In the genomic region with DNA sequence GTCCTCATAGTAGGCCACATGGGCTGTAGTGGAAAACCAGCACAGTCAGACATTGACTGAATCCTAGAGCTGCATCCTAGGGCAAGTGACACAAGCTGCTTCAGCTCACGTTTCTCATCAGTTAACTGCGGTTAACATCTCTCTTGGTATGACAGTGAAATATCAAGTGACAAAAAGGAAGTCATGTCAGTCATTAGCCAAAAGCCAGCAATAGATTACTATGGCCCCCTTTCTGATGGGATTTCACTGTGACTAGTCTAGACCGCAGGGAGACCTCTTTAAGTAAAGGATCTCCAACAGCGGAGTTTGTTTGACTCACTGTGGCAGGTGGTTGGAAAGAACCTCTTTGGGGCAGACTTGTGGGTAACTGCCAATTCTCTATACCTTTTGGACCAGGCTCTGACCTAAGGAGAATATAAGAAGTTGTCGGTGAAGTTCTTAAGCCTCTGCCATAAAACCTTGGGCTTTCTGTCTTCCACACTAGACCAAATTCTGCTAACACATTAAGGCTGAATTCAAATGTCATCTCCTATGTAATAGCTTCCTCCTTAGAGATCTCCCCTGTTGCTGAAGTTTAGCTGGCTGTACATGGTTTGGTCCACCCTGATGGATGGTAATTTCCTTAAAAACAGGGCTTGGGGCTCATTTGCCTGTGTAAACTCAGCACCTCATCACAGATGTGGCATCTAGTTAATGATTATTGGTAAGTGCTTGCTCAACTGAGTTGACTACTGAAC, we compare ENCODE assay signal across 9 cellular contexts.
A peak's percentile ranks its signal among the peaks of the same experiment; 100 is the strongest.
DNase-seq lines count a peak whose midpoint lies in the region; ATAC-seq and TF ChIP-seq lines count a peak whose summit lies in the region.
"Had no signal": no experiment of that assay in that cellular context is flagged by ENCODE, and none has a peak within 500 bp of the region (broad histone marks: within the 10 kb centered on the region; RNA-seq: fewer than 3 reads in every experiment).

No MANE protein-coding gene starts in this region.

- no peaks in the 10 kb centered on the region for H3K36me3 ChIP-seq in CD4-positive, CD25-positive, alpha-beta regulatory T cell (ENCODE audit: control insufficient read depth, insufficient read depth, low read length)
- no peaks in the 10 kb centered on the region for H3K36me3 ChIP-seq in esophagus muscularis mucosa
- H3K36me3 ChIP-seq: SJCRH30 had no signal

- ATAC-seq in CD4-positive, CD25-positive, alpha-beta regulatory T cell (ENCODE audit: low read depth in 2 of 2) = peak; percentile 57 to 65
- ATAC-seq in GM19035 (IDR thresholded peaks at IDR 0.05; ENCODE audit: unreplicated experiment) (peak; percentile 69), HG03066 (IDR thresholded peaks at IDR 0.05; ENCODE audit: low read depth, unreplicated experiment) (peak; percentile 64)
- peak; percentile 72 for ATAC-seq in activated naive CD8-positive, alpha-beta T cell treated with anti-CD3 and anti-CD28 coated beads, Interleukin-2, amount 50 U/mL, for 24 hours

- peak overlapping the region; percentile 7 to 52 (median 12) for H3K4me3 Mint-ChIP-seq in CD4-positive, CD25-positive, alpha-beta regulatory T cell
- no peak overlapping the region for H3K4me3 Mint-ChIP-seq in activated naive CD8-positive, alpha-beta T cell treated with anti-CD3 and anti-CD28 coated beads, Interleukin-2, amount 50 U/mL, for 24 hours

- TF ChIP-seq POLR2A in esophagus muscularis mucosa (IDR thresholded peaks at IDR 0.05; ENCODE audit: low read depth) = no peak

- intact Hi-C loops in esophagus muscularis mucosa (cut with DNase I) = no loop called here

- no peak for TF ChIP-seq CTCF in esophagus muscularis mucosa (IDR thresholded peaks at IDR 0.05)

- H3K4me1 ChIP-seq in CD4-positive, CD25-positive, alpha-beta regulatory T cell (ENCODE audit: control insufficient read depth, insufficient read depth, low read length, poor library complexity, severe bottlenecking) = peaks cover 81% of the 10 kb centered on the region
- peaks cover 21 to 46% (median 40%) of the 10 kb centered on the region in 4 donors for H3K4me1 ChIP-seq in esophagus muscularis mucosa

- no peak for TF ChIP-seq EP300 in esophagus muscularis mucosa (IDR thresholded peaks at IDR 0.05)

- peak overlapping the region; percentile 16 to 72 (median 48) for H3K27ac Mint-ChIP-seq in CD4-positive, CD25-positive, alpha-beta regulatory T cell
- peak overlapping the region; percentile 65 for H3K27ac Mint-ChIP-seq in activated naive CD8-positive, alpha-beta T cell treated with anti-CD3 and anti-CD28 coated beads, Interleukin-2, amount 50 U/mL, for 24 hours

- H3K27me3 ChIP-seq in CD4-positive, CD25-positive, alpha-beta regulatory T cell (ENCODE audit: control insufficient read depth, insufficient read depth, low read length) = no peaks in the 10 kb centered on the region
- H3K27me3 ChIP-seq in esophagus muscularis mucosa = no peaks in the 10 kb centered on the region
- H3K27me3 ChIP-seq: SJCRH30 had no signal

- H3K36me3 Mint-ChIP-seq in CD4-positive, CD25-positive, alpha-beta regulatory T cell = peaks cover 4% of the 10 kb centered on the region
- H3K36me3 Mint-ChIP-seq in activated naive CD8-positive, alpha-beta T cell treated with anti-CD3 and anti-CD28 coated beads, Interleukin-2, amount 50 U/mL, for 24 hours (ENCODE audit: low read depth) = peaks cover 10% of the 10 kb centered on the region

- peak overlapping the region; percentile 70 for H3K27ac ChIP-seq in CD4-positive, CD25-positive, alpha-beta regulatory T cell (ENCODE audit: insufficient read depth, low read length, poor library complexity, severe bottlenecking)
- H3K27ac ChIP-seq in esophagus muscularis mucosa (replicated peaks in 1 of 4) = peak overlapping the region in 1 of 4 donors; percentile 34

- H3K4me1 Mint-ChIP-seq in CD4-positive, CD25-positive, alpha-beta regulatory T cell = peaks cover 60 to 98% (median 86%) of the 10 kb centered on the region in 4 donors
- peaks cover 75% of the 10 kb centered on the region for H3K4me1 Mint-ChIP-seq in activated naive CD8-positive, alpha-beta T cell treated with anti-CD3 and anti-CD28 coated beads, Interleukin-2, amount 50 U/mL, for 24 hours

- DNase-seq in CD4-positive, CD25-positive, alpha-beta regulatory T cell = peak; percentile 40 to 90 (median 61)
- DNase-seq in activated naive CD8-positive, alpha-beta T cell treated with anti-CD3 and anti-CD28 coated beads, Interleukin-2, amount 50 U/mL, for 24 hours = no peak
- DNase-seq in COR-L47 (lab: John Stamatoyannopoulos, UW) (no peak), esophagus muscularis mucosa (ENCODE audit: extremely low spot score) (no peak), NCI-H446 (lab: John Stamatoyannopoulos, UW) (no peak), NCI-H1694 (lab: John Stamatoyannopoulos, UW) (no peak)

- H3K27me3 Mint-ChIP-seq in CD4-positive, CD25-positive, alpha-beta regulatory T cell = no peaks in the 10 kb centered on the region
- H3K27me3 Mint-ChIP-seq in activated naive CD8-positive, alpha-beta T cell treated with anti-CD3 and anti-CD28 coated beads, Interleukin-2, amount 50 U/mL, for 24 hours = no peaks in the 10 kb centered on the region

- peak overlapping the region; percentile 29 for H3K4me3 ChIP-seq in CD4-positive, CD25-positive, alpha-beta regulatory T cell (ENCODE audit: low read depth, low read length)
- H3K4me3 ChIP-seq in esophagus muscularis mucosa = no peak overlapping the region
- H3K4me3 ChIP-seq: SJCRH30 had no signal

- H3K9me3 ChIP-seq in CD4-positive, CD25-positive, alpha-beta regulatory T cell (ENCODE audit: control insufficient read depth in 2 of 2, low read length in 2 of 2) = no peaks in the 10 kb centered on the region
- no peaks in the 10 kb centered on the region for H3K9me3 ChIP-seq in esophagus muscularis mucosa
- H3K9me3 ChIP-seq: SJCRH30 had no signal

- H3K9me3 Mint-ChIP-seq in CD4-positive, CD25-positive, alpha-beta regulatory T cell = peaks cover 0 to 1% (median 0%) of the 10 kb centered on the region in 7 donors
- H3K9me3 Mint-ChIP-seq in activated naive CD8-positive, alpha-beta T cell treated with anti-CD3 and anti-CD28 coated beads, Interleukin-2, amount 50 U/mL, for 24 hours = no peaks in the 10 kb centered on the region

- 100% methylated on average over 5 of the region's 5 CpGs for WGBS in esophagus muscularis mucosa

Comparison
In these comparisons a context has a peak if more than half of its experiments do, and no peak if none do; other contexts are left out.
1. DNase-seq: peak in CD4-positive, CD25-positive, alpha-beta regulatory T cell (3 of 3); none in activated naive CD8-positive, alpha-beta T cell treated with anti-CD3 and anti-CD28 coated beads, Interleukin-2, amount 50 U/mL, for 24 hours (single experiment), COR-L47 (single experiment), esophagus muscularis mucosa (single experiment), NCI-H446 (0 of 2) and NCI-H1694 (single experiment).
2. Peak in every context shown above with its lines, with median percentiles within 50 percentile points of each other: ATAC-seq.